ENCODE assay signal across 11 cellular contexts in genomic region chr2:73716518-73717250, GRCh38. TPM values are rescaled to one million over a fixed set of nuclear protein-coding genes. Genes with fewer than 3 reads are reported as not detected.
A peak's percentile ranks its signal among the peaks of the same experiment; 100 is the strongest.
DNase-seq lines count a peak whose midpoint lies in the region; TF ChIP-seq lines count a peak whose summit lies in the region.
"Had no signal": no experiment of that assay in that cellular context is flagged by ENCODE, and none has a peak within 500 bp of the region (broad histone marks: within the 10 kb centered on the region; RNA-seq: fewer than 3 reads in every experiment).

No MANE protein-coding gene starts in this region.

- no peaks in the 10 kb centered on the region for H3K9me2 ChIP-seq in OCI-LY7 (ENCODE audit: insufficient read depth, low read length)

- POLR2A ChIA-PET in OCI-LY7 (lab: Charles Lee) = no interaction called here

- CTCF ChIA-PET in OCI-LY7 (lab: Charles Lee; ENCODE audit: unreplicated experiment) = no interaction called here

- H3K4me1 Mint-ChIP-seq in endothelial cell (ENCODE audit: unreplicated experiment) = peaks cover 13% of the 10 kb centered on the region
- H3K4me1 Mint-ChIP-seq: nephron progenitor cell had no signal

- H3K9me3 ChIP-seq in OCI-LY7 (ENCODE audit: low read length) (no peaks in the 10 kb centered on the region), muscle layer of duodenum (ENCODE audit: control insufficient read depth in 1 of 2, low read length in 2 of 2) (no peaks in the 10 kb centered on the region)

- peaks cover 13% of the 10 kb centered on the region for H3K27me3 Mint-ChIP-seq in endothelial cell (ENCODE audit: unreplicated experiment)

- H3K4me3 ChIP-seq in OCI-LY7 (ENCODE audit: low read depth, low read length, poor library complexity, severe bottlenecking) = no peak overlapping the region
- peak overlapping the region in 1 of 2 donors; percentile 3 for H3K4me3 ChIP-seq in muscle layer of duodenum (ENCODE audit: low read depth in 1 of 2, low read length in 2 of 2)

- no peaks in the 10 kb centered on the region for H3K9me3 Mint-ChIP-seq in endothelial cell (ENCODE audit: unreplicated experiment)

- no peak overlapping the region for H3K4me3 Mint-ChIP-seq in endothelial cell (ENCODE audit: unreplicated experiment)
- H3K4me3 Mint-ChIP-seq: activated naive CD8-positive, alpha-beta T cell treated with anti-CD3 and anti-CD28 coated beads, Interleukin-2, amount 10 ng/mL, durations not matched to agents 7 days and 5 days; nephron progenitor cell had no signal

- H3K36me3 ChIP-seq in OCI-LY7 (ENCODE audit: insufficient read depth, low read length) (no peaks in the 10 kb centered on the region), muscle layer of duodenum (ENCODE audit: control insufficient read depth in 1 of 2, insufficient read depth in 2 of 2, low read length in 2 of 2) (no peaks in the 10 kb centered on the region)

- no peak overlapping the region for H3K4me2 ChIP-seq in OCI-LY7 (ENCODE audit: low read length)

- no peak for TF ChIP-seq CTCF in OCI-LY7 (conservative IDR thresholded peaks at IDR 0.05; ENCODE audit: low read length)
- no peak for TF ChIP-seq CTCF in endothelial cell (IDR thresholded peaks at IDR 0.05; ENCODE audit: unreplicated experiment)

- H3K27me3 ChIP-seq in muscle layer of duodenum (ENCODE audit: low read depth, low read length) = no peaks in the 10 kb centered on the region

- H3K27ac ChIP-seq in OCI-LY7 (ENCODE audit: low read depth, low read length, poor library complexity, severe bottlenecking) (no peak overlapping the region), muscle layer of duodenum (ENCODE audit: low read length) (peak overlapping the region; percentile 45)

- no peaks in the 10 kb centered on the region for H3K79me2 ChIP-seq in OCI-LY7 (ENCODE audit: insufficient read depth, low read depth, low read length)

- H2AFZ ChIP-seq in OCI-LY7 (ENCODE audit: low read length) = peak overlapping the region; percentile 7; the same call in 1 of the 2 replicates

- no peaks in the 10 kb centered on the region for H3K4me1 ChIP-seq in OCI-LY7 (ENCODE audit: insufficient read depth, low read length, poor library complexity, severe bottlenecking)
- no peaks in the 10 kb centered on the region for H3K4me1 ChIP-seq in muscle layer of duodenum (ENCODE audit: control insufficient read depth in 1 of 2, insufficient read depth in 2 of 2, low read length in 2 of 2)

- H3K36me3 Mint-ChIP-seq in endothelial cell (ENCODE audit: low read depth, unreplicated experiment) = peaks cover 9% of the 10 kb centered on the region
- H3K36me3 Mint-ChIP-seq: activated naive CD8-positive, alpha-beta T cell treated with anti-CD3 and anti-CD28 coated beads, Interleukin-2, amount 10 ng/mL, durations not matched to agents 7 days and 5 days had no signal

- peak; percentile 13 for DNase-seq in EH (ENCODE audit: low read depth)
- no peak for DNase-seq in OCI-LY7 (ENCODE audit: low spot score)
- no peak for DNase-seq in endothelial cell (ENCODE audit: low spot score)
- no peak for DNase-seq in stimulated activated CD4-positive, alpha-beta T cell treated with anti-CD3 and anti-CD28 coated beads, Interleukin-2, amount 100 ng/mL, for 48 hours
- DNase-seq in D341Med (ENCODE audit: low spot score) = no peak
- DNase-seq in DMS153 (lab: John Stamatoyannopoulos, UW) = no peak
- DNase-seq in hippocampal formation (lab: John Stamatoyannopoulos, UW) = no peak
- DNase-seq: activated naive CD8-positive, alpha-beta T cell treated with anti-CD3 and anti-CD28 coated beads, Interleukin-2, amount 10 ng/mL, durations not matched to agents 7 days and 5 days; NCI-H526 treated with DMSO at 0.1 percent for 48 hours; nephron progenitor cell had no signal

- BruUV-seq in OCI-LY7 (replicated peaks; lab: Mats Ljungman, UMichigan) = no TSS peak

- intact Hi-C loops in OCI-LY7 (cut with micrococcal nuclease; ENCODE audit: unreplicated experiment) = no loop called here

- peak overlapping the region; percentile 30 for H3K27ac Mint-ChIP-seq in endothelial cell (ENCODE audit: unreplicated experiment)
- H3K27ac Mint-ChIP-seq: activated naive CD8-positive, alpha-beta T cell treated with anti-CD3 and anti-CD28 coated beads, Interleukin-2, amount 10 ng/mL, durations not matched to agents 7 days and 5 days; nephron progenitor cell had no signal

- no peaks in the 10 kb centered on the region for H4K20me1 ChIP-seq in OCI-LY7 (ENCODE audit: insufficient read depth, low read length)

RNA-seq across cellular contexts. Expression of gene TPRKB, which starts 20.5 kb away (rescaled TPM):
- 25.4 and 29.3 TPM in 2 replicates for total RNA-seq in OCI-LY7 (2014; rRNA removed; shearing (Covaris generic))
- total RNA-seq in OCI-LY7 (2022) = 48.8 and 51.4 TPM in 2 replicates
- total RNA-seq in endothelial cell (ENCODE audit: unreplicated experiment) = 33.3 TPM
